1 cellular context compared by ENCODE assay signal in genomic region chr3:31895471-31895870, GRCh38.
TF ChIP-seq lines count a peak whose summit lies in the region.

No MANE protein-coding gene starts in this region.

TF ChIP-seq in GM23338, 12 proteins besides CTCF, POLR2A, EP300 and RAD21 (continued from another document):
- no peak for TF ChIP-seq ZNF462 (CRISPR knock-in tag; IDR thresholded peaks at IDR 0.05)
- TF ChIP-seq NANOG (IDR thresholded peaks at IDR 0.05; ENCODE audit: borderline replicate concordance) = no peak
- TF ChIP-seq EZH2 (IDR thresholded peaks at IDR 0.05; ENCODE audit: low read depth, unreplicated experiment) = no peak
- no peak for TF ChIP-seq ZNF331 (CRISPR knock-in tag; IDR thresholded peaks at IDR 0.05; ENCODE audit: low read depth)
- TF ChIP-seq STAT1 (IDR thresholded peaks at IDR 0.05; ENCODE audit: unreplicated experiment) = no peak
- no peak for TF ChIP-seq JUNB (IDR thresholded peaks at IDR 0.05; ENCODE audit: unreplicated experiment)
